ENCODE assay signal across 8 cellular contexts in the genomic region with DNA sequence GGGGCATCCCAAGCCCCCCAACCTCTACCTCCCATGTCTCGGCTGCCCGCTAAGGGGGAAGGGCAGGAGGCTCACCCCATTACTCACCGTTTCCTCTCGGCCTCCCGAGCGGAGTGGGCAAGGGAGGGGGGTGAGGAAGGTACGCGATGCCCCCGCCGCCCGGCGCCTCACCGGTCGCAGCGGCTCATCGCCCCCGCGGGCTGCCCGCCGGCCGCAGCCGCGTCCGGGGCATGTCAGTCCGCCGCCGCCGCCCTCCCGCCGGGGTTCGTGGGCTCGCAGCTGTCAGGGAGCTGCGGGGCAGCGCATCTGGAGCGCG. TPM values are rescaled to one million over a fixed set of nuclear protein-coding genes. Genes with fewer than 3 reads are reported as not detected.
DNase-seq lines count a peak whose midpoint lies in the region; ATAC-seq and TF ChIP-seq lines count a peak whose summit lies in the region.

No MANE protein-coding gene starts in this region.

- H3K4me1 Mint-ChIP-seq in CD4-positive, alpha-beta T cell (ENCODE audit: low read depth): peaks cover 11% of the 10 kb centered on the region
- peaks cover 26% of the 10 kb centered on the region for H3K4me1 Mint-ChIP-seq in GM23338
- peaks cover 26% of the 10 kb centered on the region for H3K4me1 Mint-ChIP-seq in activated CD8-positive, alpha-beta T cell treated with anti-CD3 and anti-CD28 coated beads, Interleukin-2, amount 10 ng/mL, durations not matched to agents 7 days and 5 days (ENCODE audit: low read depth)
- peaks cover 36% of the 10 kb centered on the region for H3K4me1 Mint-ChIP-seq in stimulated activated naive CD8-positive, alpha-beta T cell treated with anti-CD3 and anti-CD28 coated beads, Interleukin-15, amount 100 ng/mL, for 72 hours

- H3K9me3 ChIP-seq in CD4-positive, alpha-beta T cell (ENCODE audit: control insufficient read depth, low read length): no peaks in the 10 kb centered on the region
- H3K9me3 ChIP-seq in iPS DF 6.9 (ENCODE audit: control insufficient read depth, insufficient read depth, low read length): no peaks in the 10 kb centered on the region

- DNase-seq in CD4-positive, alpha-beta T cell: no peak
- DNase-seq in GM23338 (ENCODE audit: low spot score): peak; percentile 39
- DNase-seq in activated CD8-positive, alpha-beta T cell treated with anti-CD3 and anti-CD28 coated beads, Interleukin-2, amount 10 ng/mL, durations not matched to agents 7 days and 5 days: peak; percentile 38
- no peak for DNase-seq in iPS DF 6.9 (ENCODE audit: low read depth, low spot score)
- DNase-seq in stimulated activated naive CD8-positive, alpha-beta T cell treated with anti-CD3 and anti-CD28 coated beads, Interleukin-15, amount 100 ng/mL, for 72 hours: peak in 1 of 2 donors; percentile 51
- DNase-seq in SW 1271 (lab: John Stamatoyannopoulos, UW): no peak
- no peak for DNase-seq in DMS79 (lab: John Stamatoyannopoulos, UW)
- no peak for DNase-seq in GM13976 (ENCODE audit: low spot score)

- H3K9me2 ChIP-seq in GM23338 (ENCODE audit: insufficient read depth): peaks cover 12% of the 10 kb centered on the region

- H3K9me3 Mint-ChIP-seq in CD4-positive, alpha-beta T cell: no peaks in the 10 kb centered on the region
- no peaks in the 10 kb centered on the region; the same call in 2 of the 3 replicates for H3K9me3 Mint-ChIP-seq in GM23338
- no peaks in the 10 kb centered on the region for H3K9me3 Mint-ChIP-seq in activated CD8-positive, alpha-beta T cell treated with anti-CD3 and anti-CD28 coated beads, Interleukin-2, amount 10 ng/mL, durations not matched to agents 7 days and 5 days (ENCODE audit: insufficient read depth)
- H3K9me3 Mint-ChIP-seq in stimulated activated naive CD8-positive, alpha-beta T cell treated with anti-CD3 and anti-CD28 coated beads, Interleukin-15, amount 100 ng/mL, for 72 hours: no peaks in the 10 kb centered on the region

- H3K27ac ChIP-seq in CD4-positive, alpha-beta T cell (ENCODE audit: low read depth, low read length): no peak overlapping the region
- H3K27ac ChIP-seq in GM23338 (ENCODE audit: low read depth) (no peak overlapping the region), iPS DF 6.9 (ENCODE audit: low read length) (no peak overlapping the region)

- no peak for TF ChIP-seq CTCF in CD4-positive, alpha-beta T cell (IDR thresholded peaks at IDR 0.05)
- TF ChIP-seq CTCF in GM23338 (conservative IDR thresholded peaks at IDR 0.05; ENCODE audit: low read depth in 2 of 2): no peak
- TF ChIP-seq CTCF in GM13976 (IDR thresholded peaks at IDR 0.05; ENCODE audit: borderline replicate concordance, control extremely low read depth, extremely low read depth, insufficient read depth, missing control alignments): no peak

- H4K20me1 ChIP-seq in GM23338 (replicated peaks; ENCODE audit: insufficient read depth): no peaks in the 10 kb centered on the region

- peak overlapping the region; percentile 66 for H3K4me3 Mint-ChIP-seq in CD4-positive, alpha-beta T cell
- peak overlapping the region; percentile 85 for H3K4me3 Mint-ChIP-seq in GM23338
- peak overlapping the region; percentile 76 for H3K4me3 Mint-ChIP-seq in activated CD8-positive, alpha-beta T cell treated with anti-CD3 and anti-CD28 coated beads, Interleukin-2, amount 10 ng/mL, durations not matched to agents 7 days and 5 days
- peak overlapping the region; percentile 82 to 84 for H3K4me3 Mint-ChIP-seq in stimulated activated naive CD8-positive, alpha-beta T cell treated with anti-CD3 and anti-CD28 coated beads, Interleukin-15, amount 100 ng/mL, for 72 hours

- H3K4me1 ChIP-seq in GM23338 (ENCODE audit: insufficient read depth) (peaks cover 26% of the 10 kb centered on the region), iPS DF 6.9 (ENCODE audit: control insufficient read depth, insufficient read depth, low read length) (no peaks in the 10 kb centered on the region)

- no peaks in the 10 kb centered on the region for H3K36me3 Mint-ChIP-seq in CD4-positive, alpha-beta T cell (ENCODE audit: low read depth)
- H3K36me3 Mint-ChIP-seq in GM23338 (ENCODE audit: low read depth): no peaks in the 10 kb centered on the region; the same call in 2 of the 3 replicates
- H3K36me3 Mint-ChIP-seq in activated CD8-positive, alpha-beta T cell treated with anti-CD3 and anti-CD28 coated beads, Interleukin-2, amount 10 ng/mL, durations not matched to agents 7 days and 5 days (ENCODE audit: low read depth): no peaks in the 10 kb centered on the region

- peaks cover 69% of the 10 kb centered on the region for H3K27me3 ChIP-seq in CD4-positive, alpha-beta T cell (ENCODE audit: control insufficient read depth, insufficient read depth, low read length)
- H3K27me3 ChIP-seq in GM23338 (ENCODE audit: insufficient read depth) (peaks cover 58% of the 10 kb centered on the region), iPS DF 6.9 (ENCODE audit: control insufficient read depth, insufficient read depth, low read length) (peaks cover 19% of the 10 kb centered on the region; the same call in 1 of the 2 replicates)

- H2AFZ ChIP-seq in GM23338: peak overlapping the region; percentile 94

- in situ Hi-C loops in GM13976 (cut with MboI; ENCODE audit: low sequenced_read_pairs, unreplicated experiment): no loop called here

- CTCF ChIA-PET in CD4-positive, alpha-beta T cell (lab: Charles Lee): no interaction called here
- CTCF ChIA-PET in activated CD8-positive, alpha-beta T cell treated with anti-CD3 and anti-CD28 coated beads, Interleukin-2, amount 10 ng/mL, durations not matched to agents 7 days and 5 days (lab: Charles Lee): no interaction called here

- peaks cover 67% of the 10 kb centered on the region for H3K27me3 Mint-ChIP-seq in CD4-positive, alpha-beta T cell
- peaks cover 44% of the 10 kb centered on the region for H3K27me3 Mint-ChIP-seq in GM23338 (ENCODE audit: insufficient read depth, low read depth, poor library complexity)
- H3K27me3 Mint-ChIP-seq in activated CD8-positive, alpha-beta T cell treated with anti-CD3 and anti-CD28 coated beads, Interleukin-2, amount 10 ng/mL, durations not matched to agents 7 days and 5 days (ENCODE audit: low read depth): peaks cover 56% of the 10 kb centered on the region
- H3K27me3 Mint-ChIP-seq in stimulated activated naive CD8-positive, alpha-beta T cell treated with anti-CD3 and anti-CD28 coated beads, Interleukin-15, amount 100 ng/mL, for 72 hours: peaks cover 72% of the 10 kb centered on the region

- WGBS in iPS DF 6.9 (ENCODE audit: insufficient coverage, insufficient read length): no CpG with 5 or more reads among the region's 36 CpGs

- no peaks in the 10 kb centered on the region for H3F3A ChIP-seq in GM23338 (replicated peaks; ENCODE audit: low read depth)

- H3K4me3 ChIP-seq in GM23338 (peak overlapping the region; percentile 88), iPS DF 6.9 (ENCODE audit: low read length) (peak overlapping the region; percentile 51; the same call in 1 of the 2 replicates)

- no peak for ATAC-seq in CD4-positive, alpha-beta T cell (ENCODE audit: poor library complexity)
- ATAC-seq in GM23338: peak; percentile 19
- ATAC-seq in activated CD8-positive, alpha-beta T cell treated with anti-CD3 and anti-CD28 coated beads, Interleukin-2, amount 10 ng/mL, durations not matched to agents 7 days and 5 days: peak; percentile 47
- ATAC-seq in stimulated activated naive CD8-positive, alpha-beta T cell treated with anti-CD3 and anti-CD28 coated beads, Interleukin-15, amount 100 ng/mL, for 72 hours: peak; percentile 69

- H3K27ac Mint-ChIP-seq in CD4-positive, alpha-beta T cell: no peak overlapping the region
- no peak overlapping the region for H3K27ac Mint-ChIP-seq in GM23338
- no peak overlapping the region for H3K27ac Mint-ChIP-seq in activated CD8-positive, alpha-beta T cell treated with anti-CD3 and anti-CD28 coated beads, Interleukin-2, amount 10 ng/mL, durations not matched to agents 7 days and 5 days
- no peak overlapping the region for H3K27ac Mint-ChIP-seq in stimulated activated naive CD8-positive, alpha-beta T cell treated with anti-CD3 and anti-CD28 coated beads, Interleukin-15, amount 100 ng/mL, for 72 hours

- H3K36me3 ChIP-seq in GM23338 (ENCODE audit: insufficient read depth): no peaks in the 10 kb centered on the region; the same call in 1 of the 2 replicates
- H3K36me3 ChIP-seq in iPS DF 6.9 (ENCODE audit: control insufficient read depth, insufficient read depth, low read length): no peaks in the 10 kb centered on the region

- peak overlapping the region; percentile 100 for H3K4me2 ChIP-seq in GM23338

- H3K79me2 ChIP-seq in GM23338 (replicated peaks; ENCODE audit: insufficient read depth): no peaks in the 10 kb centered on the region

- intact Hi-C loops in CD4-positive, alpha-beta T cell (cut with DNase I, micrococcal nuclease): no loop called here

- POLR2A ChIA-PET in CD4-positive, alpha-beta T cell (lab: Charles Lee): no interaction called here
- POLR2A ChIA-PET in activated CD8-positive, alpha-beta T cell treated with anti-CD3 and anti-CD28 coated beads, Interleukin-2, amount 10 ng/mL, durations not matched to agents 7 days and 5 days (lab: Charles Lee): no interaction called here

TF ChIP-seq in GM23338, 12 proteins besides CTCF, POLR2A, EP300 and RAD21:
- no peak for TF ChIP-seq ZNF331 (CRISPR knock-in tag; IDR thresholded peaks at IDR 0.05; ENCODE audit: low read depth)
- peak; percentile 38 for TF ChIP-seq EZH2 (IDR thresholded peaks at IDR 0.05; ENCODE audit: low read depth, unreplicated experiment)
- no peak for TF ChIP-seq JUNB (IDR thresholded peaks at IDR 0.05; ENCODE audit: unreplicated experiment)

RNA-seq across cellular contexts. Expression of a gene that starts 0.5 kb away (rescaled TPM):
- not detected for total RNA-seq in CD4-positive, alpha-beta T cell
- total RNA-seq in GM23338 (2014; rRNA removed; shearing (Covaris generic)): 1.9 and 2.0 TPM in 2 replicates
- 0.31 and 0.82 TPM in 2 replicates for polyA plus RNA-seq in GM23338 (2016; fragmentation: Nextera tagmentation; extraction: Ambion mirVana)
- not detected for total RNA-seq in activated CD8-positive, alpha-beta T cell treated with anti-CD3 and anti-CD28 coated beads, Interleukin-2, amount 10 ng/mL, durations not matched to agents 7 days and 5 days

Comparison
In these comparisons a context has a peak if more than half of its experiments do, and no peak if none do; other contexts are left out.
1. DNase-seq: peak in GM23338 (single experiment) and activated CD8-positive, alpha-beta T cell treated with anti-CD3 and anti-CD28 coated beads, Interleukin-2, amount 10 ng/mL, durations not matched to agents 7 days and 5 days (single experiment); none in CD4-positive, alpha-beta T cell (0 of 10), iPS DF 6.9 (single experiment), SW 1271 (0 of 2), DMS79 (single experiment) and GM13976 (single experiment).
2. Peak in every context shown above with its lines, with median percentiles within 50 percentile points of each other: H3K4me3 Mint-ChIP-seq.